7 cellular contexts compared by ENCODE assay signal in genomic region chr18:9109523-9109922, GRCh38. TPM values are rescaled to one million over a fixed set of nuclear protein-coding genes. Genes with fewer than 3 reads are reported as not detected.
DNase-seq lines count a peak whose midpoint lies in the region; ATAC-seq and TF ChIP-seq lines count a peak whose summit lies in the region.

No MANE protein-coding gene starts in this region.

- H3K27me3 ChIP-seq in HUES6 (ENCODE audit: control insufficient read depth, insufficient read depth, low read length) (no peaks in the 10 kb centered on the region), PC-9 (ENCODE audit: insufficient read depth, low read depth) (no peaks in the 10 kb centered on the region)

- H3K36me3 ChIP-seq in HUES6 (ENCODE audit: control insufficient read depth, insufficient read depth, low read length) (peaks cover 5% of the 10 kb centered on the region; the same call in 1 of the 2 replicates), PC-9 (ENCODE audit: low read depth) (peaks cover 9% of the 10 kb centered on the region)

- H3K4me3 ChIP-seq in HUES6 (ENCODE audit: low read depth, low read length), result no peak overlapping the region
- no peak overlapping the region for H3K4me3 ChIP-seq in PC-9

- H3K4me3 Mint-ChIP-seq in activated B cell treated with CpG ODN at 0.5 μM for 24 hours, result peak overlapping the region; percentile 2
- H3K4me3 Mint-ChIP-seq in stimulated activated memory B cell treated with anti-CD40 and anti-IgM and Interleukin-4, amounts not matched to agents 10 μg/mL and 1 μg/mL and 100 μg/mL, for 72 hours, result peak overlapping the region; percentile 51

- H3K9me3 Mint-ChIP-seq in activated B cell treated with CpG ODN at 0.5 μM for 24 hours, result no peaks in the 10 kb centered on the region
- no peaks in the 10 kb centered on the region for H3K9me3 Mint-ChIP-seq in stimulated activated memory B cell treated with anti-CD40 and anti-IgM and Interleukin-4, amounts not matched to agents 10 μg/mL and 1 μg/mL and 100 μg/mL, for 72 hours

- DNase-seq in activated B cell treated with CpG ODN at 0.5 μM for 24 hours, result no peak
- peak; percentile 55 for DNase-seq in fibroblast of the conjunctiva (ENCODE audit: low read depth)
- no peak for DNase-seq in activated CD4-positive, CD25-positive, alpha-beta regulatory T cell (lab: John Stamatoyannopoulos, UW)
- no peak for DNase-seq in activated gamma-delta T cell (lab: John Stamatoyannopoulos, UW)
- no peak for DNase-seq in PC-9

- H3K27ac ChIP-seq in HUES6 (ENCODE audit: low read depth, low read length) (peak overlapping the region; percentile 29; the same call in 1 of the 2 replicates), PC-9 (no peak overlapping the region)

- no peak for TF ChIP-seq CTCF in activated B cell treated with CpG ODN at 0.5 μM for 24 hours (IDR thresholded peaks at IDR 0.05)
- TF ChIP-seq CTCF in PC-9 (conservative IDR thresholded peaks at IDR 0.05), result no peak

- H3K27ac Mint-ChIP-seq in activated B cell treated with CpG ODN at 0.5 μM for 24 hours, result peak overlapping the region; percentile 99
- peak overlapping the region; percentile 90 for H3K27ac Mint-ChIP-seq in stimulated activated memory B cell treated with anti-CD40 and anti-IgM and Interleukin-4, amounts not matched to agents 10 μg/mL and 1 μg/mL and 100 μg/mL, for 72 hours

- peaks cover 90% of the 10 kb centered on the region for H4K20me1 ChIP-seq in PC-9 (ENCODE audit: insufficient read depth)

- no peak overlapping the region for H3K9ac ChIP-seq in HUES6 (ENCODE audit: low read length)

- ATAC-seq in activated B cell treated with CpG ODN at 0.5 μM for 24 hours (ENCODE audit: low read depth), result no peak
- ATAC-seq in stimulated activated memory B cell treated with anti-CD40 and anti-IgM and Interleukin-4, amounts not matched to agents 10 μg/mL and 1 μg/mL and 100 μg/mL, for 72 hours, result peak; percentile 27

- H3K36me3 Mint-ChIP-seq in activated B cell treated with CpG ODN at 0.5 μM for 24 hours (ENCODE audit: low read depth), result peaks cover 47% of the 10 kb centered on the region
- H3K36me3 Mint-ChIP-seq in stimulated activated memory B cell treated with anti-CD40 and anti-IgM and Interleukin-4, amounts not matched to agents 10 μg/mL and 1 μg/mL and 100 μg/mL, for 72 hours, result peaks cover 28% of the 10 kb centered on the region

- no TSS peak for BruUV-seq in PC-9 (replicated peaks; lab: Mats Ljungman, UMichigan)

- no peak overlapping the region for H2AFZ ChIP-seq in PC-9

- H3K4me1 ChIP-seq in HUES6 (ENCODE audit: control insufficient read depth, insufficient read depth, low read length), result peaks cover 42% of the 10 kb centered on the region
- H3K4me1 ChIP-seq in PC-9 (replicated peaks; ENCODE audit: insufficient read depth), result peaks cover 26% of the 10 kb centered on the region

- H3K9me3 ChIP-seq in HUES6 (ENCODE audit: control insufficient read depth, insufficient read depth, low read depth, low read length) (no peaks in the 10 kb centered on the region), PC-9 (ENCODE audit: insufficient read depth, low read depth) (no peaks in the 10 kb centered on the region)

- H3K4me2 ChIP-seq in PC-9, result no peak overlapping the region

- CTCF ChIA-PET in activated B cell treated with CpG ODN at 0.5 μM for 24 hours (lab: Charles Lee) (interaction anchor here (0.7 to 1.8 kb wide), 3 partner anchors 36 to 44 kb away, joined by 3 to 7 read pairs (median 4); no protein-coding TSS in a partner anchor), PC-9 (lab: Charles Lee) (interaction anchor here (0.6 kb wide), 2 partner anchors 225 to 1418 kb away, joined by 5 to 7 read pairs; partner anchors contain the start of gene TWSG1)

- intact Hi-C loops in activated B cell treated with CpG ODN at 0.5 μM for 24 hours (cut with micrococcal nuclease), result no loop called here
- intact Hi-C loops in PC-9 (cut with micrococcal nuclease; ENCODE audit: unreplicated experiment), result no loop called here

- H3K27me3 Mint-ChIP-seq in activated B cell treated with CpG ODN at 0.5 μM for 24 hours, result no peaks in the 10 kb centered on the region
- H3K27me3 Mint-ChIP-seq in stimulated activated memory B cell treated with anti-CD40 and anti-IgM and Interleukin-4, amounts not matched to agents 10 μg/mL and 1 μg/mL and 100 μg/mL, for 72 hours, result no peaks in the 10 kb centered on the region

- H3K79me2 ChIP-seq in PC-9 (ENCODE audit: low read depth), result peaks cover 100% of the 10 kb centered on the region

- POLR2A ChIA-PET in activated B cell treated with CpG ODN at 0.5 μM for 24 hours (lab: Charles Lee) (interaction anchor here (0.7 to 3.1 kb wide), 6 partner anchors 8 to 30 kb away, joined by 3 to 26 read pairs (median 4); partner anchors contain the start of gene ANKRD12), PC-9 (lab: Charles Lee; ENCODE audit: unreplicated experiment) (interaction anchor here (0.6 to 0.7 kb wide), 3 partner anchors 26 to 158 kb away, joined by 3 to 7 read pairs (median 5); no protein-coding TSS in a partner anchor)

- peaks cover 97% of the 10 kb centered on the region for H3K4me1 Mint-ChIP-seq in activated B cell treated with CpG ODN at 0.5 μM for 24 hours
- H3K4me1 Mint-ChIP-seq in stimulated activated memory B cell treated with anti-CD40 and anti-IgM and Interleukin-4, amounts not matched to agents 10 μg/mL and 1 μg/mL and 100 μg/mL, for 72 hours, result peaks cover 93% of the 10 kb centered on the region

- H3F3A ChIP-seq in PC-9 (ENCODE audit: insufficient read depth, low read depth), result no peaks in the 10 kb centered on the region

- no peaks in the 10 kb centered on the region for H3K9me2 ChIP-seq in PC-9 (ENCODE audit: insufficient read depth)

RNA-seq across cellular contexts. Expression of gene NDUFV2, which starts 7.0 kb away (rescaled TPM):
- 168 and 169 TPM in 2 replicates for total RNA-seq in activated B cell treated with CpG ODN at 0.5 μM for 24 hours
- 182 and 215 TPM in 2 replicates for total RNA-seq in PC-9 (2021)

RNA-seq across cellular contexts. Expression of gene ANKRD12, which starts 27.1 kb away (rescaled TPM):
- total RNA-seq in activated B cell treated with CpG ODN at 0.5 μM for 24 hours, result 121 and 125 TPM in 2 replicates
- 26.9 and 31.6 TPM in 2 replicates for total RNA-seq in PC-9 (2021)
